18 cellular contexts compared by ENCODE assay signal in the genomic region with DNA sequence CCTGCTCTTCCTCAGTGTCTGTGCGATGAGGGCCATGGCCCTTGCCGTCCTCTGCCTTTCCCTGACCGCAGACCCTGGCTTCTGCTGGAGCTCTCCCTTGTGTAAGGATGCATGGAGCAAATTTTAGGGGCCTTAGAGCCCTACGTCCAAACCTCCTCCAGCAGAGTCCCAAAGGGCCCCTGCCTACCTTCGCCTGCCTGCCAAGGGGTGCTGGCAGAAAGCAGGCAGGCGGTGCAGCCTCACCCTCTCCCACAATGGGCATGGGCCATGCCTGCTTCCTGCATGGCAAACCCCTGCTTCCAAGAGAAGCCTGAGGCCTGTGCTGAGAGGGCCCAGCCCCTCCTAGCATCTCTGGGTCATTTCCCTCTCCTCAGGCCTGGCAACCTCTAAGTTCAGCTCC.
"Had no signal": no experiment of that assay in that cellular context is flagged by ENCODE, and none has a peak within 500 bp of the region (broad histone marks: within the 10 kb centered on the region; RNA-seq: fewer than 3 reads in every experiment).

No MANE protein-coding gene starts in this region.

- H3K27ac ChIP-seq: coronary artery, heart left ventricle, parathyroid adenoma, psoas muscle, sigmoid colon, skin epidermis had no signal

- H3K36me3 ChIP-seq: heart left ventricle, sigmoid colon had no signal

- H3K4me3 ChIP-seq: heart left ventricle, psoas muscle, sigmoid colon, skin epidermis had no signal

- FAIRE-seq: islet of Langerhans, urothelium cell line had no signal

- H3K9me3 ChIP-seq: heart left ventricle, psoas muscle, sigmoid colon had no signal

- H3K4me1 ChIP-seq: psoas muscle, sigmoid colon had no signal

- H3K9ac ChIP-seq: parathyroid adenoma had no signal

- ATAC-seq: naive thymus-derived CD8-positive, alpha-beta T cell; psoas muscle had no signal

- DNase-seq: cerebellar nuclear complex; effector CD8-positive, alpha-beta T cell; foreskin melanocyte; hippocampal formation; mesendoderm; occipital lobe; sigmoid colon; stimulated activated CD4-positive, alpha-beta T cell treated with anti-CD3 and anti-CD28 coated beads, Interleukin-12 subunit alpha, Interleukin-12 subunit beta, amount 100 ng/mL, for 4 hours; stimulated activated naive CD4-positive, alpha-beta T cell treated with Interleukin-2 at 50 U/mL for 16 hours; trophoblast cell had no signal

- H2AFZ ChIP-seq: parathyroid adenoma had no signal

- H3K79me2 ChIP-seq: parathyroid adenoma had no signal
